Comparison of ENCODE assay signal across 1 cellular context in the genomic region with DNA sequence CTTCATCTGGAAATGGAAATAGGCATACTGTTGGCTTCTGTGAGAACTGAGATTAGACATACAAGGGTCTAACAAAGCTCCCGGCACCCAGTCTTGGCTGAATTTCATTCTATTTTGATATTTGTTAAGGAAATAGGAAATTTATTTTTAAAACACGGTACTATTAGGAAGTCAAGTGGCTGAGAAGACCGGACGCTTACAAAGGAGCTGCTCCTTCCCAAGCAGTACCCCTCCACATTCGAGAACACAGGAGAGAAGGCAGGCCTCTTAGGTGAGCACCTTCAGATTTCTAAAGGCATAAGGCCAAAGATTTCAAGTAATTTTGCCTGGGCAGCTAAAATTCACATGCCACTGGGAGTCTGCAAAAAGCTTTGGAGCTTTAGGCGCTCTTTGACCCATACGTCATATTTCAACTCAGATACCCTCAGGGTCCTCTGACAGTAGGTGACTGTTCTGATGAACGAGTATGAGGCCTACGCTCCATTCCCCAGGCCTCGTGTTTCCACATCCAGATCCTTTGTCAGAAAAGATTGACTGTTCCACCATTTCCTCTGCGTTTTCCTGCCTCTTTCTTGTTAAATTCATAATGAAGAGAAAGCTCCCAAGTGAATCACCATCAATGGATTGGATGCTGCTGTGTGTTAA.
TF ChIP-seq lines count a peak whose summit lies in the region.

No MANE protein-coding gene starts in this region.

TF ChIP-seq in H1, 55 proteins besides CTCF, POLR2A, EP300 and RAD21:
- TF ChIP-seq, protein P1, sequence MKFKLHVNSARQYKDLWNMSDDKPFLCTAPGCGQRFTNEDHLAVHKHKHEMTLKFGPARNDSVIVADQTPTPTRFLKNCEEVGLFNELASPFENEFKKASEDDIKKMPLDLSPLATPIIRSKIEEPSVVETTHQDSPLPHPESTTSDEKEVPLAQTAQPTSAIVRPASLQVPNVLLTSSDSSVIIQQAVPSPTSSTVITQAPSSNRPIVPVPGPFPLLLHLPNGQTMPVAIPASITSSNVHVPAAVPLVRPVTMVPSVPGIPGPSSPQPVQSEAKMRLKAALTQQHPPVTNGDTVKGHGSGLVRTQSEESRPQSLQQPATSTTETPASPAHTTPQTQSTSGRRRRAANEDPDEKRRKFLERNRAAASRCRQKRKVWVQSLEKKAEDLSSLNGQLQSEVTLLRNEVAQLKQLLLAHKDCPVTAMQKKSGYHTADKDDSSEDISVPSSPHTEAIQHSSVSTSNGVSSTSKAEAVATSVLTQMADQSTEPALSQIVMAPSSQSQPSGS (IDR thresholded peaks at IDR 0.05; ENCODE audit: low read length): no peak
- TF ChIP-seq SUZ12 (IDR thresholded peaks at IDR 0.05; ENCODE audit: low read length): no peak
